Comparison of ENCODE assay signal across 25 cellular contexts in genomic region chr16:87267566-87267965, GRCh38.
"Had no signal": no experiment of that assay in that cellular context is flagged by ENCODE, and none has a peak within 500 bp of the region (broad histone marks: within the 10 kb centered on the region; RNA-seq: fewer than 3 reads in every experiment).

No MANE protein-coding gene starts in this region.

- H3K27ac ChIP-seq: SK-N-MC had no signal

- ATAC-seq: T-cell had no signal

- H3K27ac Mint-ChIP-seq: activated B cell treated with CpG ODN at 0.5 μM for 24 hours; activated CD4-positive, alpha-beta memory T cell treated with anti-CD3 and anti-CD28 coated beads for 36 hours; activated CD4-positive, alpha-beta T cell treated with anti-CD3 and anti-CD28 coated beads, Interleukin-2, amount 10 ng/mL, durations not matched to agents 24 days and 14 days; activated naive CD4-positive, alpha-beta T cell treated with anti-CD3 and anti-CD28 coated beads for 36 hours; activated naive CD8-positive, alpha-beta T cell; brain; T-cell had no signal

- H3K4me3 ChIP-seq: SK-N-MC had no signal

- DNase-seq: activated B cell treated with CpG ODN at 0.5 μM for 24 hours; activated CD4-positive, alpha-beta memory T cell treated with anti-CD3 and anti-CD28 coated beads for 36 hours; activated CD4-positive, alpha-beta T cell treated with anti-CD3 and anti-CD28 coated beads for 1 hour; activated CD4-positive, alpha-beta T cell treated with anti-CD3 and anti-CD28 coated beads, Interleukin-2, amount 10 ng/mL, durations not matched to agents 24 days and 14 days; activated CD8-positive, alpha-beta memory T cell treated with anti-CD3 and anti-CD28 coated beads, Interleukin-2, amount 50 U/mL, for 4 hours; activated gamma-delta T cell; activated naive CD4-positive, alpha-beta T cell treated with anti-CD3 and anti-CD28 coated beads for 36 hours; activated T-cell treated with anti-CD3 and anti-CD28 coated beads, Interleukin-2, amount 50 U/mL, for 1 hour; amygdala; Kasumi-1; KBM-7; NCI-H1092; NCI-H1417; NCI-H1930; NCI-H2171; NCI-H2227 treated with DMSO at 0.1 percent for 48 hours; NCI-H526; NCI-H774; T-cell; T1000 had no signal

- H3K27me3 Mint-ChIP-seq: activated CD4-positive, alpha-beta memory T cell treated with anti-CD3 and anti-CD28 coated beads for 36 hours; activated CD4-positive, alpha-beta T cell treated with anti-CD3 and anti-CD28 coated beads, Interleukin-2, amount 10 ng/mL, durations not matched to agents 24 days and 14 days; T-cell had no signal

- FAIRE-seq: astrocyte, TTC549 had no signal

- H3K9me3 Mint-ChIP-seq: activated CD4-positive, alpha-beta T cell treated with anti-CD3 and anti-CD28 coated beads, Interleukin-2, amount 10 ng/mL, durations not matched to agents 24 days and 14 days had no signal

- H3K4me1 Mint-ChIP-seq: activated B cell treated with CpG ODN at 0.5 μM for 24 hours; activated CD4-positive, alpha-beta T cell treated with anti-CD3 and anti-CD28 coated beads, Interleukin-2, amount 10 ng/mL, durations not matched to agents 24 days and 14 days; T-cell had no signal

- H3K4me3 Mint-ChIP-seq: activated B cell treated with CpG ODN at 0.5 μM for 24 hours; activated CD4-positive, alpha-beta memory T cell treated with anti-CD3 and anti-CD28 coated beads for 36 hours; activated CD4-positive, alpha-beta T cell treated with anti-CD3 and anti-CD28 coated beads, Interleukin-2, amount 10 ng/mL, durations not matched to agents 24 days and 14 days; activated naive CD4-positive, alpha-beta T cell treated with anti-CD3 and anti-CD28 coated beads for 36 hours; activated naive CD8-positive, alpha-beta T cell; brain; T-cell had no signal
